Comparison of ENCODE assay signal across 11 cellular contexts in genomic region chr19:54179262-54179587, GRCh38. TPM values are rescaled to one million over a fixed set of nuclear protein-coding genes. Genes with fewer than 3 reads are reported as not detected.
"Had no signal": no experiment of that assay in that cellular context is flagged by ENCODE, and none has a peak within 500 bp of the region (broad histone marks: within the 10 kb centered on the region; RNA-seq: fewer than 3 reads in every experiment).

No MANE protein-coding gene starts in this region.

- H3K9me3 Mint-ChIP-seq: activated CD4-positive, alpha-beta memory T cell treated with anti-CD3 and anti-CD28 coated beads for 36 hours; activated T-cell treated with anti-CD3 and anti-CD28 coated beads, Interleukin-2, amount 50 U/mL, for 4 hours; T-helper 2 cell treated with Interferon-gamma antibody and Interleukin-4, amounts not matched to agents 5 μg/mL and 100 μg/mL, for 36 hours had no signal

- H3K4me1 ChIP-seq: prostate gland had no signal

- H3K27me3 Mint-ChIP-seq: activated CD4-positive, alpha-beta memory T cell treated with anti-CD3 and anti-CD28 coated beads for 36 hours; activated naive CD8-positive, alpha-beta T cell had no signal

- H3K4me3 Mint-ChIP-seq: activated CD4-positive, alpha-beta memory T cell treated with anti-CD3 and anti-CD28 coated beads for 36 hours; activated naive CD8-positive, alpha-beta T cell; activated T-cell treated with anti-CD3 and anti-CD28 coated beads, Interleukin-2, amount 50 U/mL, for 4 hours; T-helper 2 cell treated with Interferon-gamma antibody and Interleukin-4, amounts not matched to agents 5 μg/mL and 100 μg/mL, for 36 hours had no signal

- H3K36me3 ChIP-seq: prostate gland had no signal

- DNase-seq: activated CD4-positive, alpha-beta T cell treated with anti-CD3 and anti-CD28 coated beads for 1 hour; activated T-cell treated with anti-CD3 and anti-CD28 coated beads, Interleukin-2, amount 50 U/mL, for 4 hours; stimulated activated CD4-positive, alpha-beta T cell treated with anti-CD3 and anti-CD28 coated beads, Interleukin-1b, Interleukin-23, amount 100 ng/mL, for 48 hours had no signal

- H3K27ac Mint-ChIP-seq: activated CD4-positive, alpha-beta memory T cell treated with anti-CD3 and anti-CD28 coated beads for 36 hours; activated naive CD8-positive, alpha-beta T cell had no signal

- H3K27ac ChIP-seq: brain microvascular endothelial cell, prostate gland, spleen had no signal

- H3K27me3 ChIP-seq: brain microvascular endothelial cell had no signal

- H3K9me3 ChIP-seq: prostate gland, spleen had no signal

- H3K4me3 ChIP-seq: prostate gland, spleen had no signal

RNA-seq across cellular contexts. Expression of gene TMC4, which starts 6.3 kb away (rescaled TPM):
- total RNA-seq: dermis microvascular lymphatic vessel endothelial cell, frontal cortex had no signal
